In genomic region chr6:52640916-52641315, GRCh38 we compare ENCODE assay signal across 16 cellular contexts.
"Had no signal": no experiment of that assay in that cellular context is flagged by ENCODE, and none has a peak within 500 bp of the region (broad histone marks: within the 10 kb centered on the region; RNA-seq: fewer than 3 reads in every experiment).

No MANE protein-coding gene starts in this region.

- H3K9ac ChIP-seq: parathyroid adenoma had no signal

- H3K79me2 ChIP-seq: parathyroid adenoma had no signal

- H2AFZ ChIP-seq: parathyroid adenoma had no signal

- H3K4me3 ChIP-seq: lung, upper lobe of left lung had no signal

- ATAC-seq: effector memory CD8-positive, alpha-beta T cell had no signal

- H3K9me3 Mint-ChIP-seq: activated naive CD4-positive, alpha-beta T cell treated with anti-CD3 and anti-CD28 coated beads for 36 hours; effector memory CD8-positive, alpha-beta T cell; stimulated activated naive CD8-positive, alpha-beta T cell treated with anti-CD3 and anti-CD28 coated beads, Interleukin-15, amount 100 ng/mL, for 72 hours had no signal

- H3K9me3 ChIP-seq: neutrophil, upper lobe of left lung had no signal

- H3K27ac Mint-ChIP-seq: activated naive CD4-positive, alpha-beta T cell treated with anti-CD3 and anti-CD28 coated beads for 36 hours; activated T-helper 2 cell treated with anti-CD3 and anti-CD28 coated beads, Interferon-gamma antibody, Interleukin-2, Interleukin-4, amounts not matched to agents 10 μg/mL and 5 μg/mL and 100 μg/mL, durations not matched to agents 14 hours and 24 hours and 36 hours; effector memory CD8-positive, alpha-beta T cell; stimulated activated naive CD8-positive, alpha-beta T cell treated with anti-CD3 and anti-CD28 coated beads, Interleukin-15, amount 100 ng/mL, for 72 hours had no signal

- H3K27me3 ChIP-seq: neutrophil, upper lobe of left lung had no signal

- H3K4me1 ChIP-seq: parathyroid adenoma had no signal

- H3K4me3 Mint-ChIP-seq: activated naive CD4-positive, alpha-beta T cell treated with anti-CD3 and anti-CD28 coated beads for 36 hours; effector memory CD8-positive, alpha-beta T cell; stimulated activated naive CD8-positive, alpha-beta T cell treated with anti-CD3 and anti-CD28 coated beads, Interleukin-15, amount 100 ng/mL, for 72 hours had no signal

- DNase-seq: activated CD4-positive, alpha-beta T cell treated with anti-CD3 and anti-CD28 coated beads for 1 hour; activated CD4-positive, alpha-beta T cell treated with anti-CD3 and anti-CD28 coated beads, Interleukin-2, amount 50 U/mL, for 48 hours; activated naive CD4-positive, alpha-beta T cell treated with anti-CD3 and anti-CD28 coated beads for 36 hours; dermis blood vessel endothelial cell; effector memory CD8-positive, alpha-beta T cell; left colon; midbrain; stimulated activated CD4-positive, alpha-beta T cell treated with anti-CD3 and anti-CD28 coated beads, Interleukin-1b, Interleukin-23, amount 100 ng/mL, for 48 hours; stimulated activated naive CD8-positive, alpha-beta T cell treated with anti-CD3 and anti-CD28 coated beads, Interleukin-15, amount 100 ng/mL, for 72 hours; T1000; upper lobe of left lung had no signal

- H3K27ac ChIP-seq: epithelial cell of prostate, neutrophil, parathyroid adenoma, upper lobe of left lung had no signal

- H3K36me3 ChIP-seq: neutrophil, upper lobe of left lung had no signal
